ENCODE assay signal across 20 cellular contexts in genomic region chr6:84421031-84421430, GRCh38.
DNase-seq lines count a peak whose midpoint lies in the region; ATAC-seq and TF ChIP-seq lines count a peak whose summit lies in the region.
"Had no signal": no experiment of that assay in that cellular context is flagged by ENCODE, and none has a peak within 500 bp of the region (broad histone marks: within the 10 kb centered on the region; RNA-seq: fewer than 3 reads in every experiment).

No MANE protein-coding gene starts in this region.

- no peak overlapping the region for H3K4me3 ChIP-seq in HEK293 (ENCODE audit: low read depth, low read length)
- no peak overlapping the region for H3K4me3 ChIP-seq in PC-3 (ENCODE audit: low read length)
- H3K4me3 ChIP-seq in left lung = no peak overlapping the region
- no peak overlapping the region for H3K4me3 ChIP-seq in lower leg skin (ENCODE audit: low read depth, poor library complexity, severe bottlenecking)
- no peak overlapping the region for H3K4me3 ChIP-seq in body of pancreas
- H3K4me3 ChIP-seq: BLaER1 treated with 17β-estradiol and CSF1 and Interleukin-3, amounts not matched to agents 10 nM and 100 nM; GM12878 had no signal

- H3K4me1 ChIP-seq in HEK293 (ENCODE audit: control insufficient read depth, insufficient read depth, low read length) (peaks cover 9% of the 10 kb centered on the region), PC-3 (ENCODE audit: insufficient read depth, low read length) (peaks cover 4% of the 10 kb centered on the region; the same call in 1 of the 2 replicates), left lung (no peaks in the 10 kb centered on the region), body of pancreas (no peaks in the 10 kb centered on the region), H9 (ENCODE audit: insufficient read depth, low read length) (peaks cover 4% of the 10 kb centered on the region)
- H3K4me1 ChIP-seq: BLaER1 treated with 17β-estradiol and CSF1 and Interleukin-3, amounts not matched to agents 10 nM and 100 nM had no signal

- WGBS in lower leg skin, 2 donors = 63 to 65% methylated on average over 5 of the region's 5 CpGs
- 20 to 21% methylated on average over 5 of the region's 5 CpGs for WGBS in body of pancreas, 2 donors
- WGBS in H9 (ENCODE audit: extremely low coverage, insufficient read length, low lambda C conversion rate) = no CpG with 5 or more reads among the region's 5 CpGs

- H3K9me3 ChIP-seq in HEK293 (ENCODE audit: control insufficient read depth, insufficient read depth, low read depth, low read length) (no peaks in the 10 kb centered on the region), PC-3 (ENCODE audit: low read length) (no peaks in the 10 kb centered on the region), left lung (no peaks in the 10 kb centered on the region), body of pancreas (no peaks in the 10 kb centered on the region), H9 (ENCODE audit: control insufficient read depth, low read depth, low read length) (no peaks in the 10 kb centered on the region)
- H3K9me3 ChIP-seq: BLaER1 treated with 17β-estradiol and CSF1 and Interleukin-3, amounts not matched to agents 10 nM and 100 nM; Caco-2 had no signal

- no peak overlapping the region for H3K14ac ChIP-seq in H9 (ENCODE audit: insufficient read depth, low read length)

- H2AFZ ChIP-seq in PC-3 (ENCODE audit: low read length) (no peak overlapping the region), H9 (ENCODE audit: low read length) (no peak overlapping the region)

- no peak for TF ChIP-seq CTCF in HEK293 (tag by site-specific recombination; IDR thresholded peaks at IDR 0.05)
- TF ChIP-seq CTCF in PC-3 (conservative IDR thresholded peaks at IDR 0.05; ENCODE audit: low read depth, low read length) = no peak
- no peak for TF ChIP-seq CTCF in left lung (IDR thresholded peaks at IDR 0.05)
- TF ChIP-seq CTCF in lower leg skin (IDR thresholded peaks at IDR 0.05) = no peak
- no peak for TF ChIP-seq CTCF in body of pancreas (IDR thresholded peaks at IDR 0.05)
- no peak for TF ChIP-seq CTCF in H9 (conservative IDR thresholded peaks at IDR 0.05)

- H4K20me1 ChIP-seq in PC-3 (ENCODE audit: low read length) = no peaks in the 10 kb centered on the region
- no peaks in the 10 kb centered on the region for H4K20me1 ChIP-seq in H9 (ENCODE audit: control insufficient read depth, insufficient read depth, insufficient read length)
- H4K20me1 ChIP-seq: BLaER1 treated with 17β-estradiol and CSF1 and Interleukin-3, amounts not matched to agents 10 nM and 100 nM had no signal

- no peaks in the 10 kb centered on the region for H3K27me3 Mint-ChIP-seq in H9 (ENCODE audit: low read depth)

- H3K4me2 ChIP-seq in PC-3 (ENCODE audit: low read length) (no peak overlapping the region), H9 (ENCODE audit: insufficient read depth, insufficient read length, low read length) (no peak overlapping the region)
- H3K4me2 ChIP-seq: BLaER1 treated with 17β-estradiol and CSF1 and Interleukin-3, amounts not matched to agents 10 nM and 100 nM had no signal

- no peak overlapping the region for H2BK5ac ChIP-seq in H9 (ENCODE audit: insufficient read length, low read length)

- H2BK15ac ChIP-seq in H9 (ENCODE audit: low read depth, low read length) = no peak overlapping the region

- H3K4me3 Mint-ChIP-seq in H9 = no peak overlapping the region
- H3K4me3 Mint-ChIP-seq: B cell; CD4-positive, alpha-beta T cell; CD8-positive, alpha-beta T cell had no signal

- TF ChIP-seq POLR2A in lower leg skin (IDR thresholded peaks at IDR 0.05) = no peak
- TF ChIP-seq POLR2A in body of pancreas (IDR thresholded peaks at IDR 0.05) = no peak

- no peak overlapping the region for H4K5ac ChIP-seq in H9 (ENCODE audit: insufficient read length, low read depth, low read length)

- H2BK120ac ChIP-seq in H9 (ENCODE audit: low read depth, low read length, poor library complexity, severe bottlenecking) = no peak overlapping the region

- no peak overlapping the region for H3T11ph ChIP-seq in H9 (ENCODE audit: low read length)

- H3K36me3 Mint-ChIP-seq in H9 (ENCODE audit: insufficient read depth in 1 of 3, low read depth in 3 of 3) = no peaks in the 10 kb centered on the region
- H3K36me3 Mint-ChIP-seq: CD8-positive, alpha-beta T cell had no signal

- ATAC-seq in PC-3 (peak; percentile 29; the same call in 1 of the 2 replicates), left lung (peak; percentile 64), body of pancreas (no peak)
- ATAC-seq: CD8-positive, alpha-beta T cell; GM12878 had no signal

- BruUV-seq in PC-3 (replicated peaks; lab: Mats Ljungman, UMichigan) = no TSS peak

- no peak overlapping the region for H2BK12ac ChIP-seq in H9 (ENCODE audit: insufficient read length, low read depth, low read length)

- no peak overlapping the region for H3K18ac ChIP-seq in H9 (ENCODE audit: insufficient read length, low read depth, low read length)

- intact Hi-C loops in PC-3 (cut with micrococcal nuclease) (no loop called here), left lung (cut with DNase I) (no loop called here), lower leg skin (cut with DNase I; ENCODE audit: low total_unique reads) (no loop called here), body of pancreas (cut with DNase I) (no loop called here)

- H3K27me3 ChIP-seq in PC-3 (ENCODE audit: low read length) = no peaks in the 10 kb centered on the region
- H3K27me3 ChIP-seq in left lung = peaks cover 0 to 39% of the 10 kb centered on the region in 2 donors
- peaks cover 0 to 9% of the 10 kb centered on the region in 2 donors for H3K27me3 ChIP-seq in body of pancreas
- no peaks in the 10 kb centered on the region for H3K27me3 ChIP-seq in H9 (ENCODE audit: insufficient read depth, low read length)
- H3K27me3 ChIP-seq: BLaER1 treated with 17β-estradiol and CSF1 and Interleukin-3, amounts not matched to agents 10 nM and 100 nM had no signal

- H3K79me2 ChIP-seq in PC-3 (ENCODE audit: low read length) (no peaks in the 10 kb centered on the region), H9 (ENCODE audit: insufficient read depth, low read length) (no peaks in the 10 kb centered on the region)

- H3F3A ChIP-seq in PC-3 (ENCODE audit: low read length, unreplicated experiment) = no peaks in the 10 kb centered on the region

- DNase-seq in PC-3 (no peak), left lung (no peak), lower leg skin (ENCODE audit: low spot score in 2 of 2) (no peak), body of pancreas (no peak), H9 (no peak)
- DNase-seq: 8988T; ACHN; AML-193; Caco-2; Calu3; CD4-positive, alpha-beta T cell; CD8-positive, alpha-beta T cell; DMS79 treated with DMSO at 0.1 percent for 48 hours; EL; GDM1 had no signal

- H3K23me2 ChIP-seq in H9 (ENCODE audit: insufficient read length, low read depth, low read length, poor library complexity, severe bottlenecking) = no peaks in the 10 kb centered on the region

- H3K36me3 ChIP-seq in HEK293 (ENCODE audit: control insufficient read depth in 2 of 2, insufficient read depth in 1 of 2, low read length in 2 of 2) (no peaks in the 10 kb centered on the region), PC-3 (ENCODE audit: low read depth, low read length) (no peaks in the 10 kb centered on the region), left lung (no peaks in the 10 kb centered on the region), body of pancreas (replicated peaks in 1 of 2; ENCODE audit: insufficient read depth in 1 of 2, low read depth in 2 of 2) (no peaks in the 10 kb centered on the region)
- H3K36me3 ChIP-seq: BLaER1 treated with 17β-estradiol and CSF1 and Interleukin-3, amounts not matched to agents 10 nM and 100 nM had no signal

- no peak overlapping the region for H3K23ac ChIP-seq in H9 (ENCODE audit: insufficient read length, low read depth, low read length)

- H3K9me3 Mint-ChIP-seq in H9 = no peaks in the 10 kb centered on the region
- H3K9me3 Mint-ChIP-seq: CD4-positive, alpha-beta T cell; CD8-positive, alpha-beta T cell had no signal

- H4K91ac ChIP-seq in H9 (ENCODE audit: insufficient read length, low read depth, low read length) = no peak overlapping the region

- no peak overlapping the region for H4K8ac ChIP-seq in H9 (replicated peaks; ENCODE audit: insufficient read length, low read depth, low read length)

- no peak overlapping the region for H3K4ac ChIP-seq in H9 (ENCODE audit: low read depth, low read length)

- no peak overlapping the region for H3K27ac Mint-ChIP-seq in H9
- H3K27ac Mint-ChIP-seq: B cell; CD4-positive, alpha-beta T cell; CD8-positive, alpha-beta T cell had no signal

- no peaks in the 10 kb centered on the region for H3K9me2 ChIP-seq in PC-3 (replicated peaks; ENCODE audit: low read length)

- H3K4me1 Mint-ChIP-seq in H9 = peaks cover 22 to 23% of the 10 kb centered on the region in 2 experiments
- H3K4me1 Mint-ChIP-seq: B cell had no signal

- H3K9ac ChIP-seq in PC-3 (ENCODE audit: low read length) = no peak overlapping the region
- H3K9ac ChIP-seq in H9 (ENCODE audit: extremely low read depth, insufficient read length, low read length) = no peak overlapping the region
- H3K9ac ChIP-seq: BLaER1 treated with 17β-estradiol and CSF1 and Interleukin-3, amounts not matched to agents 10 nM and 100 nM had no signal

- no peaks in the 10 kb centered on the region for H3K79me1 ChIP-seq in H9 (ENCODE audit: insufficient read depth, low read depth, low read length, poor library complexity, severe bottlenecking)

- no peak overlapping the region for H2AK5ac ChIP-seq in H9 (ENCODE audit: insufficient read length, low read length)

- CTCF ChIA-PET in HEK293 (lab: Yijun Ruan, JAX) = interaction anchor here (0.6 to 2.2 kb wide), 12 partner anchors 8 to 1613 kb away, joined by 3 to 44 read pairs (median 7); no protein-coding TSS in a partner anchor
- CTCF ChIA-PET in PC-3 (lab: Charles Lee) = no interaction called here

- POLR2A ChIA-PET in HEK293 (lab: Yijun Ruan, JAX) = interaction anchor here (0.5 kb wide), 1 partner anchor 24 kb away, joined by 3 read pairs; no protein-coding TSS in a partner anchor
- POLR2A ChIA-PET in PC-3 (lab: Charles Lee; ENCODE audit: unreplicated experiment) = no interaction called here

- H3K27ac ChIP-seq in HEK293 (ENCODE audit: extremely low read depth, low read depth, low read length) (no peak overlapping the region), PC-3 (ENCODE audit: low read length) (no peak overlapping the region), left lung (no peak overlapping the region), body of pancreas (no peak overlapping the region), H9 (ENCODE audit: insufficient read length, low read depth, low read length) (no peak overlapping the region)
- H3K27ac ChIP-seq: BLaER1 treated with 17β-estradiol and CSF1 and Interleukin-3, amounts not matched to agents 10 nM and 100 nM; C4-2B had no signal

- H3K56ac ChIP-seq in H9 (ENCODE audit: insufficient read length, low read depth, low read length) = no peak overlapping the region

- H2BK20ac ChIP-seq in H9 (ENCODE audit: low read depth, low read length, poor library complexity, severe bottlenecking) = no peak overlapping the region

TF ChIP-seq in HEK293, 187 proteins besides CTCF, POLR2A, EP300 and RAD21 (continues in another document):
- TF ChIP-seq ZNF530 (tag by site-specific recombination; IDR thresholded peaks at IDR 0.05; ENCODE audit: low read depth) = no peak
